Comparison of ENCODE assay signal across 8 cellular contexts in genomic region chr15:66252411-66253295, GRCh38. TPM values are rescaled to one million over a fixed set of nuclear protein-coding genes. Genes with fewer than 3 reads are reported as not detected.
DNase-seq lines count a peak whose midpoint lies in the region; ATAC-seq and TF ChIP-seq lines count a peak whose summit lies in the region.

No MANE protein-coding gene starts in this region.

- no peaks in the 10 kb centered on the region for H3K9me3 Mint-ChIP-seq in stimulated activated memory B cell treated with anti-CD40 and anti-IgM and Interleukin-4, amounts not matched to agents 10 μg/mL and 1 μg/mL and 100 μg/mL, for 72 hours

- intact Hi-C loops in mucosa of descending colon (cut with DNase I, micrococcal nuclease): no loop called here

- H3K36me3 ChIP-seq in mucosa of descending colon (ENCODE audit: low read depth): no peaks in the 10 kb centered on the region

- H3K4me3 Mint-ChIP-seq in stimulated activated memory B cell treated with anti-CD40 and anti-IgM and Interleukin-4, amounts not matched to agents 10 μg/mL and 1 μg/mL and 100 μg/mL, for 72 hours: peak overlapping the region; percentile 75

- no peak overlapping the region for H3K4me3 ChIP-seq in mucosa of descending colon

- no peaks in the 10 kb centered on the region for H3K36me3 Mint-ChIP-seq in stimulated activated memory B cell treated with anti-CD40 and anti-IgM and Interleukin-4, amounts not matched to agents 10 μg/mL and 1 μg/mL and 100 μg/mL, for 72 hours

- no peaks in the 10 kb centered on the region for H3K9me3 ChIP-seq in mucosa of descending colon

- ATAC-seq in mucosa of descending colon: peak; percentile 79
- ATAC-seq in stimulated activated memory B cell treated with anti-CD40 and anti-IgM and Interleukin-4, amounts not matched to agents 10 μg/mL and 1 μg/mL and 100 μg/mL, for 72 hours: peak; percentile 53
- no peak for ATAC-seq in HG02938 (IDR thresholded peaks at IDR 0.05; ENCODE audit: unreplicated experiment)

- no peak overlapping the region for H3K27ac Mint-ChIP-seq in stimulated activated memory B cell treated with anti-CD40 and anti-IgM and Interleukin-4, amounts not matched to agents 10 μg/mL and 1 μg/mL and 100 μg/mL, for 72 hours

- H3K27me3 Mint-ChIP-seq in stimulated activated memory B cell treated with anti-CD40 and anti-IgM and Interleukin-4, amounts not matched to agents 10 μg/mL and 1 μg/mL and 100 μg/mL, for 72 hours: peaks cover 72% of the 10 kb centered on the region

- TF ChIP-seq POLR2A in erythroblast (IDR thresholded peaks at IDR 0.05; ENCODE audit: low read length): no peak

- DNase-seq in NCI-H1694 treated with DMSO at 0.1 percent for 48 hours (lab: John Stamatoyannopoulos, UW) (peak; percentile 30), NCI-H1694 (lab: John Stamatoyannopoulos, UW) (no peak), NCI-H226 (peak; percentile 56), erythroblast (lab: John Stamatoyannopoulos, UW) (peak; percentile 28 to 54), mucosa of descending colon (peak in 2 of 3 donors; percentile 70 to 76)
- DNase-seq in activated CD8-positive, alpha-beta memory T cell treated with anti-CD3 and anti-CD28 coated beads for 24 hours: peak; percentile 80

- H3K4me1 ChIP-seq in mucosa of descending colon (ENCODE audit: low read depth): peaks cover 26% of the 10 kb centered on the region

- TF ChIP-seq CTCF in mucosa of descending colon (IDR thresholded peaks at IDR 0.05): peak; percentile 69

- H3K4me1 Mint-ChIP-seq in stimulated activated memory B cell treated with anti-CD40 and anti-IgM and Interleukin-4, amounts not matched to agents 10 μg/mL and 1 μg/mL and 100 μg/mL, for 72 hours: peaks cover 20% of the 10 kb centered on the region

RNA-seq across cellular contexts. Expression of gene MEGF11, which starts 0.9 kb away (rescaled TPM):
- total RNA-seq in mucosa of descending colon: under 1 TPM; 0.12 to 0.29 (median 0.19) TPM

RNA-seq across cellular contexts. Expression of gene DIS3L, which starts 40.7 kb away (rescaled TPM):
- total RNA-seq in mucosa of descending colon: 10 to 100 TPM; 15.5 to 31.9 (median 23.9) TPM
